Comparison of ENCODE assay signal across 8 cellular contexts in genomic region chr9:136326777-136327312, GRCh38. TPM values are rescaled to one million over a fixed set of nuclear protein-coding genes. Genes with fewer than 3 reads are reported as not detected.
A peak's percentile ranks its signal among the peaks of the same experiment; 100 is the strongest.
DNase-seq lines count a peak whose midpoint lies in the region; ATAC-seq and TF ChIP-seq lines count a peak whose summit lies in the region.
"Had no signal": no experiment of that assay in that cellular context is flagged by ENCODE, and none has a peak within 500 bp of the region (broad histone marks: within the 10 kb centered on the region; RNA-seq: fewer than 3 reads in every experiment).

No MANE protein-coding gene starts in this region.

- no peaks in the 10 kb centered on the region for H3K9me3 Mint-ChIP-seq in activated naive CD8-positive, alpha-beta T cell treated with anti-CD3 and anti-CD28 coated beads, Interleukin-2, amount 50 U/mL, for 24 hours

- H3K27me3 Mint-ChIP-seq in activated naive CD8-positive, alpha-beta T cell treated with anti-CD3 and anti-CD28 coated beads, Interleukin-2, amount 50 U/mL, for 24 hours: no peaks in the 10 kb centered on the region

- 40% methylated on average over 16 of the region's 16 CpGs for WGBS in liver

- no peak for ATAC-seq in activated naive CD8-positive, alpha-beta T cell treated with anti-CD3 and anti-CD28 coated beads, Interleukin-2, amount 50 U/mL, for 24 hours

- H3K4me1 ChIP-seq in HUES6 (ENCODE audit: control insufficient read depth, insufficient read depth, low read length) (peaks cover 23% of the 10 kb centered on the region), liver (ENCODE audit: control insufficient read depth in 4 of 4, insufficient read depth in 4 of 4, low read length in 3 of 4) (peaks cover 0 to 12% (median under 1%) of the 10 kb centered on the region in 4 donors)

- H3K27ac Mint-ChIP-seq in activated naive CD8-positive, alpha-beta T cell treated with anti-CD3 and anti-CD28 coated beads, Interleukin-2, amount 50 U/mL, for 24 hours: no peak overlapping the region

- peaks cover 3% of the 10 kb centered on the region for H3K4me1 Mint-ChIP-seq in activated naive CD8-positive, alpha-beta T cell treated with anti-CD3 and anti-CD28 coated beads, Interleukin-2, amount 50 U/mL, for 24 hours

- H3K36me3 ChIP-seq in HUES6 (ENCODE audit: control insufficient read depth, insufficient read depth, low read length): no peaks in the 10 kb centered on the region
- no peaks in the 10 kb centered on the region for H3K36me3 ChIP-seq in liver (ENCODE audit: control insufficient read depth in 4 of 4, insufficient read depth in 3 of 4, low read depth in 1 of 4, low read length in 3 of 4)

- H3K36me3 Mint-ChIP-seq in activated naive CD8-positive, alpha-beta T cell treated with anti-CD3 and anti-CD28 coated beads, Interleukin-2, amount 50 U/mL, for 24 hours (ENCODE audit: low read depth): no peaks in the 10 kb centered on the region

- CTCF ChIA-PET in GM10248 (lab: Yijun Ruan, JAX): no interaction called here

- H3K4me3 ChIP-seq in HUES6 (ENCODE audit: low read depth, low read length) (peak overlapping the region; percentile 48), liver (ENCODE audit: low read depth in 1 of 3, low read length in 3 of 3) (peak overlapping the region in 1 of 3 donors; percentile 54)

- no peaks in the 10 kb centered on the region for H3K9me3 ChIP-seq in HUES6 (ENCODE audit: control insufficient read depth, insufficient read depth, low read depth, low read length)
- H3K9me3 ChIP-seq in liver (ENCODE audit: control insufficient read depth in 4 of 4, low read length in 3 of 4): no peaks in the 10 kb centered on the region

- TF ChIP-seq RAD21 in liver (IDR thresholded peaks at IDR 0.05): no peak

- peak overlapping the region; percentile 53 for H3K4me3 Mint-ChIP-seq in activated naive CD8-positive, alpha-beta T cell treated with anti-CD3 and anti-CD28 coated beads, Interleukin-2, amount 50 U/mL, for 24 hours

- TF ChIP-seq CTCF in liver (IDR thresholded peaks at IDR 0.05; ENCODE audit: low read depth, low read length, missing input control) (no peak), GM10248 (IDR thresholded peaks at IDR 0.05; ENCODE audit: control extremely low read depth, extremely low read depth, low read depth, missing control alignments) (no peak)

- H3K9ac ChIP-seq in HUES6 (ENCODE audit: low read length) (peak overlapping the region; percentile 58), liver (ENCODE audit: low read depth in 1 of 2, low read length in 2 of 2) (no peak overlapping the region)

- DNase-seq in activated naive CD8-positive, alpha-beta T cell treated with anti-CD3 and anti-CD28 coated beads, Interleukin-2, amount 50 U/mL, for 24 hours: no peak
- DNase-seq in substantia nigra (lab: John Stamatoyannopoulos, UW) (no peak), pons (ENCODE audit: low spot score) (no peak), GM10248 (ENCODE audit: extremely low spot score) (no peak), NK-92 (lab: John Stamatoyannopoulos, UW; ENCODE audit: unreplicated experiment) (no peak)

- H3K27me3 ChIP-seq in HUES6 (ENCODE audit: control insufficient read depth, insufficient read depth, low read length) (no peaks in the 10 kb centered on the region), liver (ENCODE audit: control insufficient read depth in 4 of 4, insufficient read depth in 4 of 4, low read length in 3 of 4) (no peaks in the 10 kb centered on the region)

- POLR2A ChIA-PET in GM10248 (lab: Yijun Ruan, JAX): no interaction called here

- peak overlapping the region; percentile 51; the same call in 1 of the 2 replicates for H3K27ac ChIP-seq in HUES6 (ENCODE audit: low read depth, low read length)
- H3K27ac ChIP-seq in liver (ENCODE audit: low read depth in 1 of 2, low read length in 2 of 2): peak overlapping the region; percentile 50 to 72
- H3K27ac ChIP-seq in substantia nigra (ENCODE audit: low read depth, low read length, poor library complexity, severe bottlenecking): peak overlapping the region; percentile 69

TF ChIP-seq in liver, 16 proteins besides CTCF, POLR2A, EP300 and RAD21:
- TF ChIP-seq HNF4A (conservative IDR thresholded peaks at IDR 0.05) (no peak), JUND (IDR thresholded peaks at IDR 0.05) (no peak), TAF1 (conservative IDR thresholded peaks at IDR 0.05) (no peak), FOXA1 (IDR thresholded peaks at IDR 0.05) (no peak), YY1 (IDR thresholded peaks at IDR 0.05) (no peak), SP1 (IDR thresholded peaks at IDR 0.05) (no peak), GABPA (IDR thresholded peaks at IDR 0.05 in 1 of 2, conservative IDR thresholded peaks at IDR 0.05 in 1 of 2) (no peak), EGR1 (IDR thresholded peaks at IDR 0.05; ENCODE audit: low read depth in 2 of 2) (no peak), RXRA (IDR thresholded peaks at IDR 0.05) (no peak), NR2F2 (IDR thresholded peaks at IDR 0.05) (no peak), HNF4G (IDR thresholded peaks at IDR 0.05) (no peak), FOXA2 (IDR thresholded peaks at IDR 0.05) (no peak)
- TF ChIP-seq, protein P1, sequence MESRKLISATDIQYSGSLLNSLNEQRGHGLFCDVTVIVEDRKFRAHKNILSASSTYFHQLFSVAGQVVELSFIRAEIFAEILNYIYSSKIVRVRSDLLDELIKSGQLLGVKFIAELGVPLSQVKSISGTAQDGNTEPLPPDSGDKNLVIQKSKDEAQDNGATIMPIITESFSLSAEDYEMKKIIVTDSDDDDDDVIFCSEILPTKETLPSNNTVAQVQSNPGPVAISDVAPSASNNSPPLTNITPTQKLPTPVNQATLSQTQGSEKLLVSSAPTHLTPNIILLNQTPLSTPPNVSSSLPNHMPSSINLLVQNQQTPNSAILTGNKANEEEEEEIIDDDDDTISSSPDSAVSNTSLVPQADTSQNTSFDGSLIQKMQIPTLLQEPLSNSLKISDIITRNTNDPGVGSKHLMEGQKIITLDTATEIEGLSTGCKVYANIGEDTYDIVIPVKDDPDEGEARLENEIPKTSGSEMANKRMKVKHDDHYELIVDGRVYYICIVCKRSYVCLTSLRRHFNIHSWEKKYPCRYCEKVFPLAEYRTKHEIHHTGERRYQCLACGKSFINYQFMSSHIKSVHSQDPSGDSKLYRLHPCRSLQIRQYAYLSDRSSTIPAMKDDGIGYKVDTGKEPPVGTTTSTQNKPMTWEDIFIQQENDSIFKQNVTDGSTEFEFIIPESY (IDR thresholded peaks at IDR 0.05): no peak
- TF ChIP-seq, protein P2, sequence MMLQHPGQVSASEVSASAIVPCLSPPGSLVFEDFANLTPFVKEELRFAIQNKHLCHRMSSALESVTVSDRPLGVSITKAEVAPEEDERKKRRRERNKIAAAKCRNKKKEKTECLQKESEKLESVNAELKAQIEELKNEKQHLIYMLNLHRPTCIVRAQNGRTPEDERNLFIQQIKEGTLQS (IDR thresholded peaks at IDR 0.05): no peak
- TF ChIP-seq, protein P3, sequence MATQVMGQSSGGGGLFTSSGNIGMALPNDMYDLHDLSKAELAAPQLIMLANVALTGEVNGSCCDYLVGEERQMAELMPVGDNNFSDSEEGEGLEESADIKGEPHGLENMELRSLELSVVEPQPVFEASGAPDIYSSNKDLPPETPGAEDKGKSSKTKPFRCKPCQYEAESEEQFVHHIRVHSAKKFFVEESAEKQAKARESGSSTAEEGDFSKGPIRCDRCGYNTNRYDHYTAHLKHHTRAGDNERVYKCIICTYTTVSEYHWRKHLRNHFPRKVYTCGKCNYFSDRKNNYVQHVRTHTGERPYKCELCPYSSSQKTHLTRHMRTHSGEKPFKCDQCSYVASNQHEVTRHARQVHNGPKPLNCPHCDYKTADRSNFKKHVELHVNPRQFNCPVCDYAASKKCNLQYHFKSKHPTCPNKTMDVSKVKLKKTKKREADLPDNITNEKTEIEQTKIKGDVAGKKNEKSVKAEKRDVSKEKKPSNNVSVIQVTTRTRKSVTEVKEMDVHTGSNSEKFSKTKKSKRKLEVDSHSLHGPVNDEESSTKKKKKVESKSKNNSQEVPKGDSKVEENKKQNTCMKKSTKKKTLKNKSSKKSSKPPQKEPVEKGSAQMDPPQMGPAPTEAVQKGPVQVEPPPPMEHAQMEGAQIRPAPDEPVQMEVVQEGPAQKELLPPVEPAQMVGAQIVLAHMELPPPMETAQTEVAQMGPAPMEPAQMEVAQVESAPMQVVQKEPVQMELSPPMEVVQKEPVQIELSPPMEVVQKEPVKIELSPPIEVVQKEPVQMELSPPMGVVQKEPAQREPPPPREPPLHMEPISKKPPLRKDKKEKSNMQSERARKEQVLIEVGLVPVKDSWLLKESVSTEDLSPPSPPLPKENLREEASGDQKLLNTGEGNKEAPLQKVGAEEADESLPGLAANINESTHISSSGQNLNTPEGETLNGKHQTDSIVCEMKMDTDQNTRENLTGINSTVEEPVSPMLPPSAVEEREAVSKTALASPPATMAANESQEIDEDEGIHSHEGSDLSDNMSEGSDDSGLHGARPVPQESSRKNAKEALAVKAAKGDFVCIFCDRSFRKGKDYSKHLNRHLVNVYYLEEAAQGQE (IDR thresholded peaks at IDR 0.05): no peak
- TF ChIP-seq, protein P4, sequence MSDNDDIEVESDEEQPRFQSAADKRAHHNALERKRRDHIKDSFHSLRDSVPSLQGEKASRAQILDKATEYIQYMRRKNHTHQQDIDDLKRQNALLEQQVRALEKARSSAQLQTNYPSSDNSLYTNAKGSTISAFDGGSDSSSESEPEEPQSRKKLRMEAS (IDR thresholded peaks at IDR 0.05): no peak

RNA-seq across cellular contexts. Expression of gene GPSM1, which starts 0.5 kb away (rescaled TPM):
- 1 to 10 TPM; 2.1 to 2.9 TPM for total RNA-seq in liver
- polyA plus RNA-seq in liver: 1 to 10 TPM in 1 of 2 donors, under 1 TPM in 1; 0.11 to 1.1 TPM

RNA-seq across cellular contexts. Expression of gene CCDC187, which starts 23.0 kb away (rescaled TPM):
- under 1 TPM in 1 of 2 donors, not detected in 1; 0.05 TPM for total RNA-seq in liver
- not detected for polyA plus RNA-seq in liver
- total RNA-seq: pulmonary artery endothelial cell had no signal

RNA-seq across cellular contexts. Expression of gene DNLZ, which starts 36.7 kb away (rescaled TPM):
- total RNA-seq in liver: 1 to 10 TPM; 2.0 to 2.9 TPM
- polyA plus RNA-seq in liver: 1 to 10 TPM; 6.2 to 7.1 TPM

RNA-seq across cellular contexts. Expression of gene CARD9, which starts 46.6 kb away (rescaled TPM):
- 1 to 10 TPM; 3.1 to 5.3 TPM for total RNA-seq in liver
- 1 to 10 TPM in 1 of 2 donors, under 1 TPM in 1; 0.25 to 1.3 TPM for polyA plus RNA-seq in liver
